9 cellular contexts compared by ENCODE assay signal in genomic region chr14:101077511-101078074, GRCh38.
DNase-seq lines count a peak whose midpoint lies in the region; ATAC-seq lines count a peak whose summit lies in the region.
"Had no signal": no experiment of that assay in that cellular context is flagged by ENCODE, and none has a peak within 500 bp of the region (broad histone marks: within the 10 kb centered on the region; RNA-seq: fewer than 3 reads in every experiment).

No MANE protein-coding gene starts in this region.

- no CpG with 5 or more reads among the region's 37 CpGs for WGBS in trophoblast cell (ENCODE audit: extremely low coverage, insufficient coverage, insufficient read length)

- no peak overlapping the region for H3K23ac ChIP-seq in trophoblast cell (ENCODE audit: low read length)

- ATAC-seq in Right ventricle myocardium superior (ENCODE audit: poor library complexity) (peak; percentile 36), HG03025 (IDR thresholded peaks at IDR 0.05; ENCODE audit: low FRiP score, unreplicated experiment) (no peak)
- ATAC-seq: left colon had no signal

- peaks cover 18 to 21% of the 10 kb centered on the region in 2 experiments for H3K4me1 ChIP-seq in trophoblast cell (ENCODE audit: control insufficient read depth in 1 of 2, insufficient read depth in 2 of 2, low read length in 2 of 2)

- peak; percentile 32 for DNase-seq in EH (ENCODE audit: low read depth)
- peak; percentile 88 for DNase-seq in NCI-H510A treated with DMSO at 0.1 percent for 48 hours (lab: John Stamatoyannopoulos, UW)
- no peak for DNase-seq in Right ventricle myocardium superior
- no peak for DNase-seq in trophoblast cell
- DNase-seq in CD1c-positive myeloid dendritic cell (ENCODE audit: extremely low spot score) = no peak
- no peak for DNase-seq in LoVo (ENCODE audit: low spot score)
- DNase-seq in T-helper 1 cell = no peak
- DNase-seq: left colon had no signal

- peak overlapping the region; percentile 26 for H3K4me3 ChIP-seq in trophoblast cell (ENCODE audit: low read depth, low read length)

- peaks cover 3% of the 10 kb centered on the region for H3K27me3 ChIP-seq in trophoblast cell (ENCODE audit: insufficient read depth, low read length)

- peaks cover 2% of the 10 kb centered on the region for H3K79me2 ChIP-seq in trophoblast cell (ENCODE audit: control insufficient read depth, insufficient read depth, low read length, poor library complexity)

- H3K9ac ChIP-seq in trophoblast cell (ENCODE audit: low read length) = no peak overlapping the region

- no peaks in the 10 kb centered on the region for H3K36me3 ChIP-seq in trophoblast cell (ENCODE audit: control insufficient read depth in 1 of 2, insufficient read depth in 2 of 2, low read length in 2 of 2)

- no peaks in the 10 kb centered on the region for H3K9me3 ChIP-seq in trophoblast cell (ENCODE audit: insufficient read depth, low read depth, low read length)

- no peak overlapping the region for H3K4ac ChIP-seq in trophoblast cell (ENCODE audit: low read depth, low read length)

- no peak overlapping the region for H3K18ac ChIP-seq in trophoblast cell (ENCODE audit: low read length)

- no peak overlapping the region for H2AFZ ChIP-seq in trophoblast cell (ENCODE audit: insufficient read depth, low read length, poor library complexity)

- no peak overlapping the region for H2AK5ac ChIP-seq in trophoblast cell (ENCODE audit: low read length)

- H3K27ac ChIP-seq in trophoblast cell (ENCODE audit: low read depth, low read length) = no peak overlapping the region

- peaks cover 8% of the 10 kb centered on the region for H3K79me1 ChIP-seq in trophoblast cell (ENCODE audit: low read length)

- H4K12ac ChIP-seq in trophoblast cell (ENCODE audit: low read depth, low read length) = no peak overlapping the region

- H4K8ac ChIP-seq in trophoblast cell (ENCODE audit: low read depth, low read length) = peak overlapping the region; percentile 35

- no peak overlapping the region for H2BK12ac ChIP-seq in trophoblast cell (ENCODE audit: low read length)

- no peak overlapping the region for H2BK5ac ChIP-seq in trophoblast cell (ENCODE audit: low read depth, low read length, poor library complexity)

- peak overlapping the region; percentile 60 for H3K4me2 ChIP-seq in trophoblast cell (ENCODE audit: low read length)

- no peak overlapping the region for H4K91ac ChIP-seq in trophoblast cell (ENCODE audit: low read depth, low read length)

- H3K14ac ChIP-seq in trophoblast cell (ENCODE audit: low read length) = no peak overlapping the region

- no peak overlapping the region for H2BK120ac ChIP-seq in trophoblast cell (ENCODE audit: insufficient read depth, low read length, poor library complexity)

- intact Hi-C loops in Right ventricle myocardium superior (cut with DNase I) = no loop called here

Comparison
In these comparisons a context has a peak if more than half of its experiments do, and no peak if none do; other contexts are left out.
1. DNase-seq: peak in EH (single experiment) and NCI-H510A treated with DMSO at 0.1 percent for 48 hours (single experiment); none in Right ventricle myocardium superior (single experiment), trophoblast cell (0 of 2), CD1c-positive myeloid dendritic cell (single experiment), LoVo (single experiment) and T-helper 1 cell (0 of 5).